1 cellular context compared by ENCODE assay signal in the genomic region with DNA sequence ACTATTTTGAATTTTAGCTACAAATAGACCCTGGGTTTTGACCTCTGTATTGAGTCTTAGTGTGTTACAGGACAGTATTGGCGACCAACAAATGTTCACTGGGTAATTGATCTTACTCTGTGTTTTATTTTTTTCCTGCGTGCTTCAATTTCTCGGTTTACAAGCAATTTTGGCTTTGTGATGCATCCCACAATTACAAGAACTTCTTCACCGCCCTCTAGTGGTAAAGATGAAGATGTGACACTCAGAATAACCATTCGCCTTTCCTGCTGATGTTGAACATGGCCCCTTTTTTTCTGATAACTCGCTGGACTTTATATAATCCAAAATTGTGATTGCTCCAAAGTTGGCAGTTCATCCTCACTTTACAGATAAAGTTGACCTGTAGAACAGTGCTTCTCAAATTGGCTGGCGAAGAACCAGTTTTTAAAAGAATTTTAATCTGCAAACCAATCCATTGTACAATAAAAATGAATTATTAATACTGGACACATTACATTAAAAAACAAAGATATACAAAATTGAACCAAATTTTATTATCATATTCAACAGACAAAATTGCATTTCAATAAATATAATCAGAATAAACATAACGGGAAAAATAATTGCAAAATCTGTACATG.
TF ChIP-seq lines count a peak whose summit lies in the region.

No MANE protein-coding gene starts in this region.

TF ChIP-seq in GM12878, 131 proteins besides CTCF, POLR2A, EP300 and RAD21 (continued from another document and continues in another):
- TF ChIP-seq, protein P1, sequence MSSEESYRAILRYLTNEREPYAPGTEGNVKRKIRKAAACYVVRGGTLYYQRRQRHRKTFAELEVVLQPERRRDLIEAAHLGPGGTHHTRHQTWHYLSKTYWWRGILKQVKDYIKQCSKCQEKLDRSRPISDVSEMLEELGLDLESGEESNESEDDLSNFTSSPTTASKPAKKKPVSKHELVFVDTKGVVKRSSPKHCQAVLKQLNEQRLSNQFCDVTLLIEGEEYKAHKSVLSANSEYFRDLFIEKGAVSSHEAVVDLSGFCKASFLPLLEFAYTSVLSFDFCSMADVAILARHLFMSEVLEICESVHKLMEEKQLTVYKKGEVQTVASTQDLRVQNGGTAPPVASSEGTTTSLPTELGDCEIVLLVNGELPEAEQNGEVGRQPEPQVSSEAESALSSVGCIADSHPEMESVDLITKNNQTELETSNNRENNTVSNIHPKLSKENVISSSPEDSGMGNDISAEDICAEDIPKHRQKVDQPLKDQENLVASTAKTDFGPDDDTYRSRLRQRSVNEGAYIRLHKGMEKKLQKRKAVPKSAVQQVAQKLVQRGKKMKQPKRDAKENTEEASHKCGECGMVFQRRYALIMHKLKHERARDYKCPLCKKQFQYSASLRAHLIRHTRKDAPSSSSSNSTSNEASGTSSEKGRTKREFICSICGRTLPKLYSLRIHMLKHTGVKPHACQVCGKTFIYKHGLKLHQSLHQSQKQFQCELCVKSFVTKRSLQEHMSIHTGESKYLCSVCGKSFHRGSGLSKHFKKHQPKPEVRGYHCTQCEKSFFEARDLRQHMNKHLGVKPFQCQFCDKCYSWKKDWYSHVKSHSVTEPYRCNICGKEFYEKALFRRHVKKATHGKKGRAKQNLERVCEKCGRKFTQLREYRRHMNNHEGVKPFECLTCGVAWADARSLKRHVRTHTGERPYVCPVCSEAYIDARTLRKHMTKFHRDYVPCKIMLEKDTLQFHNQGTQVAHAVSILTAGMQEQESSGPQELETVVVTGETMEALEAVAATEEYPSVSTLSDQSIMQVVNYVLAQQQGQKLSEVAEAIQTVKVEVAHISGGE (CRISPR knock-in tag; IDR thresholded peaks at IDR 0.05): no peak
- TF ChIP-seq ETV6 (conservative IDR thresholded peaks at IDR 0.05 in 1 of 2, IDR thresholded peaks at IDR 0.05 in 1 of 2; ENCODE audit: borderline replicate concordance in 1 of 2, low read depth in 1 of 2) (no peak), CBX5 (IDR thresholded peaks at IDR 0.05; ENCODE audit: low read depth) (0 out of 2 replicates have a peak, but pooled peaks have one; percentile 21), SMAD1 (IDR thresholded peaks at IDR 0.05; ENCODE audit: low read depth, partially characterized antibody) (no peak), JUND (IDR thresholded peaks at IDR 0.05; ENCODE audit: low read depth, low read length) (no peak), TCF7 (IDR thresholded peaks at IDR 0.05; ENCODE audit: borderline replicate concordance) (0 out of 2 replicates have a peak, but pooled peaks have one; percentile 24), WRNIP1 (IDR thresholded peaks at IDR 0.05; ENCODE audit: borderline replicate concordance, low read depth, low read length) (no peak), CHD1 (IDR thresholded peaks at IDR 0.05; ENCODE audit: low read depth, low read length) (no peak), GATAD2B (conservative IDR thresholded peaks at IDR 0.05; ENCODE audit: low read depth) (no peak), POU2F2 (IDR thresholded peaks at IDR 0.05; ENCODE audit: borderline replicate concordance, low read depth, low read length) (no peak), RCOR1 (conservative IDR thresholded peaks at IDR 0.05; ENCODE audit: low read depth, low read length) (no peak), TAF1 (IDR thresholded peaks at IDR 0.05; ENCODE audit: borderline replicate concordance, low read depth, low read length) (no peak), SP1 (IDR thresholded peaks at IDR 0.05; ENCODE audit: low read depth, low read length) (no peak), MYB (IDR thresholded peaks at IDR 0.05; ENCODE audit: borderline replicate concordance, low read depth, low read length) (no peak), IRF4 (IDR thresholded peaks at IDR 0.05; ENCODE audit: low read depth, low read length) (no peak), SREBF1 (IDR thresholded peaks at IDR 0.05; ENCODE audit: low read length) (no peak), NBN (IDR thresholded peaks at IDR 0.05) (peak; percentile 53; the same call in 1 of the 2 replicates), STAT1 (conservative IDR thresholded peaks at IDR 0.05) (no peak), FOXM1 (IDR thresholded peaks at IDR 0.05; ENCODE audit: low read depth, low read length) (peak; percentile 50; the same call in 1 of the 2 replicates), CBX3 (IDR thresholded peaks at IDR 0.05; ENCODE audit: borderline replicate concordance, low read depth) (no peak), CHD4 (IDR thresholded peaks at IDR 0.05) (no peak), MYC (IDR thresholded peaks at IDR 0.05; ENCODE audit: insufficient read depth, insufficient read length, insufficient replicate concordance, low read length, severe bottlenecking) (no peak), NFXL1 (IDR thresholded peaks at IDR 0.05; ENCODE audit: borderline replicate concordance) (no peak), ZNF274 (IDR thresholded peaks at IDR 0.05; ENCODE audit: insufficient read depth, insufficient read length) (no peak), NFYA (IDR thresholded peaks at IDR 0.05; ENCODE audit: borderline replicate concordance, low read depth, low read length) (no peak), CREB1 (IDR thresholded peaks at IDR 0.05; ENCODE audit: low read depth) (peak; percentile 30; the same call in 1 of the 2 replicates), POLR2AphosphoS5 (IDR thresholded peaks at IDR 0.05; ENCODE audit: low read length) (no peak), KLF5 (IDR thresholded peaks at IDR 0.05; ENCODE audit: partially characterized antibody) (no peak), PAX8 (IDR thresholded peaks at IDR 0.05) (no peak), ZNF207 (IDR thresholded peaks at IDR 0.05; ENCODE audit: borderline replicate concordance) (no peak), ZZZ3 (IDR thresholded peaks at IDR 0.05; ENCODE audit: control insufficient read depth, insufficient read length, low read depth) (no peak), TCF3 (IDR thresholded peaks at IDR 0.05; ENCODE audit: borderline replicate concordance, insufficient read depth, low read depth, low read length) (no peak), SUZ12 (IDR thresholded peaks at IDR 0.05; ENCODE audit: unreplicated experiment) (no peak), BMI1 (IDR thresholded peaks at IDR 0.05; ENCODE audit: borderline replicate concordance) (no peak), ASH2L (IDR thresholded peaks at IDR 0.05; ENCODE audit: borderline replicate concordance, low read depth) (no peak), ZNF217 (IDR thresholded peaks at IDR 0.05) (no peak), SREBF2 (IDR thresholded peaks at IDR 0.05; ENCODE audit: low read length) (no peak), DPF2 (IDR thresholded peaks at IDR 0.05) (no peak), ZNF622 (IDR thresholded peaks at IDR 0.05) (no peak), PML (IDR thresholded peaks at IDR 0.05; ENCODE audit: low read length) (no peak)
- TF ChIP-seq, protein P2, sequence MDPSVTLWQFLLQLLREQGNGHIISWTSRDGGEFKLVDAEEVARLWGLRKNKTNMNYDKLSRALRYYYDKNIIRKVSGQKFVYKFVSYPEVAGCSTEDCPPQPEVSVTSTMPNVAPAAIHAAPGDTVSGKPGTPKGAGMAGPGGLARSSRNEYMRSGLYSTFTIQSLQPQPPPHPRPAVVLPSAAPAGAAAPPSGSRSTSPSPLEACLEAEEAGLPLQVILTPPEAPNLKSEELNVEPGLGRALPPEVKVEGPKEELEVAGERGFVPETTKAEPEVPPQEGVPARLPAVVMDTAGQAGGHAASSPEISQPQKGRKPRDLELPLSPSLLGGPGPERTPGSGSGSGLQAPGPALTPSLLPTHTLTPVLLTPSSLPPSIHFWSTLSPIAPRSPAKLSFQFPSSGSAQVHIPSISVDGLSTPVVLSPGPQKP (IDR thresholded peaks at IDR 0.05; ENCODE audit: low read depth, low read length): no peak
- TF ChIP-seq, protein P3, sequence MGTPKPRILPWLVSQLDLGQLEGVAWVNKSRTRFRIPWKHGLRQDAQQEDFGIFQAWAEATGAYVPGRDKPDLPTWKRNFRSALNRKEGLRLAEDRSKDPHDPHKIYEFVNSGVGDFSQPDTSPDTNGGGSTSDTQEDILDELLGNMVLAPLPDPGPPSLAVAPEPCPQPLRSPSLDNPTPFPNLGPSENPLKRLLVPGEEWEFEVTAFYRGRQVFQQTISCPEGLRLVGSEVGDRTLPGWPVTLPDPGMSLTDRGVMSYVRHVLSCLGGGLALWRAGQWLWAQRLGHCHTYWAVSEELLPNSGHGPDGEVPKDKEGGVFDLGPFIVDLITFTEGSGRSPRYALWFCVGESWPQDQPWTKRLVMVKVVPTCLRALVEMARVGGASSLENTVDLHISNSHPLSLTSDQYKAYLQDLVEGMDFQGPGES (IDR thresholded peaks at IDR 0.05): no peak
- TF ChIP-seq, protein P4, sequence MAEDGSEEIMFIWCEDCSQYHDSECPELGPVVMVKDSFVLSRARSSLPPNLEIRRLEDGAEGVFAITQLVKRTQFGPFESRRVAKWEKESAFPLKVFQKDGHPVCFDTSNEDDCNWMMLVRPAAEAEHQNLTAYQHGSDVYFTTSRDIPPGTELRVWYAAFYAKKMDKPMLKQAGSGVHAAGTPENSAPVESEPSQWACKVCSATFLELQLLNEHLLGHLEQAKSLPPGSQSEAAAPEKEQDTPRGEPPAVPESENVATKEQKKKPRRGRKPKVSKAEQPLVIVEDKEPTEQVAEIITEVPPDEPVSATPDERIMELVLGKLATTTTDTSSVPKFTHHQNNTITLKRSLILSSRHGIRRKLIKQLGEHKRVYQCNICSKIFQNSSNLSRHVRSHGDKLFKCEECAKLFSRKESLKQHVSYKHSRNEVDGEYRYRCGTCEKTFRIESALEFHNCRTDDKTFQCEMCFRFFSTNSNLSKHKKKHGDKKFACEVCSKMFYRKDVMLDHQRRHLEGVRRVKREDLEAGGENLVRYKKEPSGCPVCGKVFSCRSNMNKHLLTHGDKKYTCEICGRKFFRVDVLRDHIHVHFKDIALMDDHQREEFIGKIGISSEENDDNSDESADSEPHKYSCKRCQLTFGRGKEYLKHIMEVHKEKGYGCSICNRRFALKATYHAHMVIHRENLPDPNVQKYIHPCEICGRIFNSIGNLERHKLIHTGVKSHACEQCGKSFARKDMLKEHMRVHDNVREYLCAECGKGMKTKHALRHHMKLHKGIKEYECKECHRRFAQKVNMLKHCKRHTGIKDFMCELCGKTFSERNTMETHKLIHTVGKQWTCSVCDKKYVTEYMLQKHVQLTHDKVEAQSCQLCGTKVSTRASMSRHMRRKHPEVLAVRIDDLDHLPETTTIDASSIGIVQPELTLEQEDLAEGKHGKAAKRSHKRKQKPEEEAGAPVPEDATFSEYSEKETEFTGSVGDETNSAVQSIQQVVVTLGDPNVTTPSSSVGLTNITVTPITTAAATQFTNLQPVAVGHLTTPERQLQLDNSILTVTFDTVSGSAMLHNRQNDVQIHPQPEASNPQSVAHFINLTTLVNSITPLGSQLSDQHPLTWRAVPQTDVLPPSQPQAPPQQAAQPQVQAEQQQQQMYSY (CRISPR knock-in tag; IDR thresholded peaks at IDR 0.05): no peak
- TF ChIP-seq, protein P5, sequence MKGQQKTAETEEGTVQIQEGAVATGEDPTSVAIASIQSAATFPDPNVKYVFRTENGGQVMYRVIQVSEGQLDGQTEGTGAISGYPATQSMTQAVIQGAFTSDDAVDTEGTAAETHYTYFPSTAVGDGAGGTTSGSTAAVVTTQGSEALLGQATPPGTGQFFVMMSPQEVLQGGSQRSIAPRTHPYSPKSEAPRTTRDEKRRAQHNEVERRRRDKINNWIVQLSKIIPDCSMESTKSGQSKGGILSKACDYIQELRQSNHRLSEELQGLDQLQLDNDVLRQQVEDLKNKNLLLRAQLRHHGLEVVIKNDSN (IDR thresholded peaks at IDR 0.05; ENCODE audit: borderline replicate concordance, extremely low read length, insufficient read depth, low read depth, low read length): no peak
- TF ChIP-seq, protein P6, sequence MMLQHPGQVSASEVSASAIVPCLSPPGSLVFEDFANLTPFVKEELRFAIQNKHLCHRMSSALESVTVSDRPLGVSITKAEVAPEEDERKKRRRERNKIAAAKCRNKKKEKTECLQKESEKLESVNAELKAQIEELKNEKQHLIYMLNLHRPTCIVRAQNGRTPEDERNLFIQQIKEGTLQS (IDR thresholded peaks at IDR 0.05; ENCODE audit: borderline replicate concordance, extremely low read depth, low read depth, low read length): no peak
- TF ChIP-seq, protein P7, sequence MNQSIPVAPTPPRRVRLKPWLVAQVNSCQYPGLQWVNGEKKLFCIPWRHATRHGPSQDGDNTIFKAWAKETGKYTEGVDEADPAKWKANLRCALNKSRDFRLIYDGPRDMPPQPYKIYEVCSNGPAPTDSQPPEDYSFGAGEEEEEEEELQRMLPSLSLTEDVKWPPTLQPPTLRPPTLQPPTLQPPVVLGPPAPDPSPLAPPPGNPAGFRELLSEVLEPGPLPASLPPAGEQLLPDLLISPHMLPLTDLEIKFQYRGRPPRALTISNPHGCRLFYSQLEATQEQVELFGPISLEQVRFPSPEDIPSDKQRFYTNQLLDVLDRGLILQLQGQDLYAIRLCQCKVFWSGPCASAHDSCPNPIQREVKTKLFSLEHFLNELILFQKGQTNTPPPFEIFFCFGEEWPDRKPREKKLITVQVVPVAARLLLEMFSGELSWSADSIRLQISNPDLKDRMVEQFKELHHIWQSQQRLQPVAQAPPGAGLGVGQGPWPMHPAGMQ (IDR thresholded peaks at IDR 0.05; ENCODE audit: borderline replicate concordance): no peak
- TF ChIP-seq, protein P8, sequence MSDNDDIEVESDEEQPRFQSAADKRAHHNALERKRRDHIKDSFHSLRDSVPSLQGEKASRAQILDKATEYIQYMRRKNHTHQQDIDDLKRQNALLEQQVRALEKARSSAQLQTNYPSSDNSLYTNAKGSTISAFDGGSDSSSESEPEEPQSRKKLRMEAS (IDR thresholded peaks at IDR 0.05; ENCODE audit: low read depth, low read length): no peak
- TF ChIP-seq, protein P9, sequence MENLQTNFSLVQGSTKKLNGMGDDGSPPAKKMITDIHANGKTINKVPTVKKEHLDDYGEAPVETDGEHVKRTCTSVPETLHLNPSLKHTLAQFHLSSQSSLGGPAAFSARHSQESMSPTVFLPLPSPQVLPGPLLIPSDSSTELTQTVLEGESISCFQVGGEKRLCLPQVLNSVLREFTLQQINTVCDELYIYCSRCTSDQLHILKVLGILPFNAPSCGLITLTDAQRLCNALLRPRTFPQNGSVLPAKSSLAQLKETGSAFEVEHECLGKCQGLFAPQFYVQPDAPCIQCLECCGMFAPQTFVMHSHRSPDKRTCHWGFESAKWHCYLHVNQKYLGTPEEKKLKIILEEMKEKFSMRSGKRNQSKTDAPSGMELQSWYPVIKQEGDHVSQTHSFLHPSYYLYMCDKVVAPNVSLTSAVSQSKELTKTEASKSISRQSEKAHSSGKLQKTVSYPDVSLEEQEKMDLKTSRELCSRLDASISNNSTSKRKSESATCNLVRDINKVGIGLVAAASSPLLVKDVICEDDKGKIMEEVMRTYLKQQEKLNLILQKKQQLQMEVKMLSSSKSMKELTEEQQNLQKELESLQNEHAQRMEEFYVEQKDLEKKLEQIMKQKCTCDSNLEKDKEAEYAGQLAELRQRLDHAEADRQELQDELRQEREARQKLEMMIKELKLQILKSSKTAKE (IDR thresholded peaks at IDR 0.05; ENCODE audit: low read depth, poor library complexity, severe bottlenecking): peak; percentile 28
